8 cellular contexts compared by ENCODE assay signal in genomic region chr5:139403787-139404483, GRCh38. TPM values are rescaled to one million over a fixed set of nuclear protein-coding genes. Genes with fewer than 3 reads are reported as not detected.
DNase-seq lines count a peak whose midpoint lies in the region; ATAC-seq, FAIRE-seq and TF ChIP-seq lines count a peak whose summit lies in the region.

SPATA24 (minus strand) TSS chr5:139404089; CDS start chr5:139404060, 29 bp downstream.

- H3K4me3 ChIP-seq in psoas muscle = peak within 1 kb of the TSS; percentile 71

- DNase-seq in NCI-H187 (lab: John Stamatoyannopoulos, UW) (peak; percentile 95 to 98), T-helper 2 cell (peak; percentile 92 to 99 (median 96)), anterior cingulate cortex (lab: John Stamatoyannopoulos, UW) (peak; percentile 70 to 100 (median 97)), left ventricle myocardium superior (peak; percentile 98), psoas muscle (peak; percentile 98), urothelium cell line (ENCODE audit: low spot score) (peak; percentile 96)

- no peak for FAIRE-seq in urothelium cell line (lab: Jason Lieb, UNC)

- WGBS in psoas muscle, 3 donors = 0 to 1% (median 1%) methylated on average over 41 of the region's 41 CpGs

- intact Hi-C loops in left ventricle myocardium superior (cut with micrococcal nuclease) = no loop called here
- intact Hi-C loops in psoas muscle (cut with DNase I) = no loop called here

- ATAC-seq in GM18502 (IDR thresholded peaks at IDR 0.05; ENCODE audit: poor library complexity, unreplicated experiment) (peak; percentile 83), HG02943 (IDR thresholded peaks at IDR 0.05; ENCODE audit: low read depth, unreplicated experiment) (peak; percentile 74), left ventricle myocardium superior (peak; percentile 96), psoas muscle (peak; percentile 94 to 97 (median 96))

- peaks cover 0 to 8% of the 10 kb centered on the region in 2 donors for H3K36me3 ChIP-seq in psoas muscle (ENCODE audit: insufficient read depth in 1 of 2, low read depth in 1 of 2)

- no peaks in the 10 kb centered on the region for H3K9me3 ChIP-seq in psoas muscle

- H3K27ac ChIP-seq in psoas muscle = peak within 1 kb of the TSS; percentile 92

- H3K4me1 ChIP-seq in psoas muscle = peaks cover 16% of the 10 kb centered on the region

- no peak for TF ChIP-seq CTCF in psoas muscle (IDR thresholded peaks at IDR 0.05)

- H3K27me3 ChIP-seq in psoas muscle (ENCODE audit: insufficient read depth in 3 of 3, low read length in 2 of 3) = no peaks in the 10 kb centered on the region

RNA-seq across cellular contexts. Expression of gene SPATA24, which starts in this region (rescaled TPM):
- total RNA-seq in left ventricle myocardium superior (17.3 TPM), psoas muscle (10 to 100 TPM in 2 of 4 donors, 1 to 10 TPM in 2; 6.7 to 14.6 (median 10.6) TPM)
- 10 to 100 TPM; 11.2 to 18.8 (median 18.3) TPM for polyA plus RNA-seq in psoas muscle

Comparison
In these comparisons a context has a peak if more than half of its experiments do, and no peak if none do; other contexts are left out.
1. Peak in every context shown above with its lines: DNase-seq, ATAC-seq, H3K4me3 ChIP-seq and H3K27ac ChIP-seq.